In the genomic region with DNA sequence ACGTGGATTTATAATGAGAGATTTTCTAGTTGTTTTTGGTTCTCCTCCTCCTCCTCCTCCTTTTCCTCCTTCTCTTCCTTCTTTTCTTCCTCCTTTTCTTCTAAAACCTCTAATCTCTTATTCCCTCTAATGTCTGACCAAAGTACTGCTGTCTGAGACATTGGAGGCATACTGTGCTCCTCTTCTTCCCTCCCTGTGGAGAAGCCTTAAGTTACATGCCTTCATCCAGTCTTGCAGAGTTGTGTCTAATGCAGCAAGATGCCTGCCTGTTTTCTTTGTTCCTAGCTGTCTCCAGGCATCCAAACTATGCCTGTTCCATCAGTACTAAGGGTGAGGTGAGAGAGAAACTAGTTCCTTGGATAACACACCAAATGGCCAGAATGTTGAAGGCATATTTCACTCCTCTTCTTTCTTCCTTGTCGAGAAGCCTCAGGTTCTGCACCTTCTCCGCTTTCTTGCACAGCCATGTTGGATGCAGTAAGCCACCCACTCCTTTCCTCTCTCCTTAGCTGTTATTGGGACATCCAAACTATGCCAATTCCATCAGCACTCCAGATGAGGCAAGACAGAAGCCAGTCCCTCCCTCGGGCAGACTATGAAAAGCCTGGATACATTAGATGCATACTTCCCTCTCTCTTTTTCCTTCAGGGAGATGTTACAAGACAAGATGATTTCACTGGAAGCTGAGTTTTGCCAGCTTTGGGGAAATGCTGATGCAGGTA, we compare ENCODE assay signal across 1 cellular context.
TF ChIP-seq lines count a peak whose summit lies in the region.

No MANE protein-coding gene starts in this region.

TF ChIP-seq in WTC11, 78 proteins besides CTCF, POLR2A, EP300 and RAD21:
- TF ChIP-seq GTF2I (CRISPR knock-in tag; conservative IDR thresholded peaks at IDR 0.05) (no peak), ATF1 (CRISPR knock-in tag; IDR thresholded peaks at IDR 0.05) (no peak), GABPB1 (CRISPR knock-in tag; IDR thresholded peaks at IDR 0.05) (no peak), ZNF317 (CRISPR knock-in tag; IDR thresholded peaks at IDR 0.05; ENCODE audit: borderline replicate concordance, low read depth) (no peak), CREM (CRISPR knock-in tag; IDR thresholded peaks at IDR 0.05) (no peak), ZNF396 (CRISPR knock-in tag; IDR thresholded peaks at IDR 0.05; ENCODE audit: borderline replicate concordance) (no peak), FOXJ3 (CRISPR knock-in tag; IDR thresholded peaks at IDR 0.05; ENCODE audit: borderline replicate concordance) (no peak), RORB (CRISPR knock-in tag; IDR thresholded peaks at IDR 0.05) (no peak), OVOL2 (CRISPR knock-in tag; IDR thresholded peaks at IDR 0.05; ENCODE audit: borderline replicate concordance) (no peak), ELF4 (CRISPR knock-in tag; IDR thresholded peaks at IDR 0.05; ENCODE audit: low read depth) (no peak)
- TF ChIP-seq, protein P1, sequence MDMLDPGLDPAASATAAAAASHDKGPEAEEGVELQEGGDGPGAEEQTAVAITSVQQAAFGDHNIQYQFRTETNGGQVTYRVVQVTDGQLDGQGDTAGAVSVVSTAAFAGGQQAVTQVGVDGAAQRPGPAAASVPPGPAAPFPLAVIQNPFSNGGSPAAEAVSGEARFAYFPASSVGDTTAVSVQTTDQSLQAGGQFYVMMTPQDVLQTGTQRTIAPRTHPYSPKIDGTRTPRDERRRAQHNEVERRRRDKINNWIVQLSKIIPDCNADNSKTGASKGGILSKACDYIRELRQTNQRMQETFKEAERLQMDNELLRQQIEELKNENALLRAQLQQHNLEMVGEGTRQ (CRISPR knock-in tag; IDR thresholded peaks at IDR 0.05), result no peak
- TF ChIP-seq, protein P2, sequence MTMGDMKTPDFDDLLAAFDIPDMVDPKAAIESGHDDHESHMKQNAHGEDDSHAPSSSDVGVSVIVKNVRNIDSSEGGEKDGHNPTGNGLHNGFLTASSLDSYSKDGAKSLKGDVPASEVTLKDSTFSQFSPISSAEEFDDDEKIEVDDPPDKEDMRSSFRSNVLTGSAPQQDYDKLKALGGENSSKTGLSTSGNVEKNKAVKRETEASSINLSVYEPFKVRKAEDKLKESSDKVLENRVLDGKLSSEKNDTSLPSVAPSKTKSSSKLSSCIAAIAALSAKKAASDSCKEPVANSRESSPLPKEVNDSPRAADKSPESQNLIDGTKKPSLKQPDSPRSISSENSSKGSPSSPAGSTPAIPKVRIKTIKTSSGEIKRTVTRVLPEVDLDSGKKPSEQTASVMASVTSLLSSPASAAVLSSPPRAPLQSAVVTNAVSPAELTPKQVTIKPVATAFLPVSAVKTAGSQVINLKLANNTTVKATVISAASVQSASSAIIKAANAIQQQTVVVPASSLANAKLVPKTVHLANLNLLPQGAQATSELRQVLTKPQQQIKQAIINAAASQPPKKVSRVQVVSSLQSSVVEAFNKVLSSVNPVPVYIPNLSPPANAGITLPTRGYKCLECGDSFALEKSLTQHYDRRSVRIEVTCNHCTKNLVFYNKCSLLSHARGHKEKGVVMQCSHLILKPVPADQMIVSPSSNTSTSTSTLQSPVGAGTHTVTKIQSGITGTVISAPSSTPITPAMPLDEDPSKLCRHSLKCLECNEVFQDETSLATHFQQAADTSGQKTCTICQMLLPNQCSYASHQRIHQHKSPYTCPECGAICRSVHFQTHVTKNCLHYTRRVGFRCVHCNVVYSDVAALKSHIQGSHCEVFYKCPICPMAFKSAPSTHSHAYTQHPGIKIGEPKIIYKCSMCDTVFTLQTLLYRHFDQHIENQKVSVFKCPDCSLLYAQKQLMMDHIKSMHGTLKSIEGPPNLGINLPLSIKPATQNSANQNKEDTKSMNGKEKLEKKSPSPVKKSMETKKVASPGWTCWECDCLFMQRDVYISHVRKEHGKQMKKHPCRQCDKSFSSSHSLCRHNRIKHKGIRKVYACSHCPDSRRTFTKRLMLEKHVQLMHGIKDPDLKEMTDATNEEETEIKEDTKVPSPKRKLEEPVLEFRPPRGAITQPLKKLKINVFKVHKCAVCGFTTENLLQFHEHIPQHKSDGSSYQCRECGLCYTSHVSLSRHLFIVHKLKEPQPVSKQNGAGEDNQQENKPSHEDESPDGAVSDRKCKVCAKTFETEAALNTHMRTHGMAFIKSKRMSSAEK (CRISPR knock-in tag; IDR thresholded peaks at IDR 0.05; ENCODE audit: borderline replicate concordance), result no peak
